ENCODE assay signal across 25 cellular contexts in genomic region chr5:85920984-85921383, GRCh38.
DNase-seq lines count a peak whose midpoint lies in the region; ATAC-seq, FAIRE-seq and TF ChIP-seq lines count a peak whose summit lies in the region.
"Had no signal": no experiment of that assay in that cellular context is flagged by ENCODE, and none has a peak within 500 bp of the region (broad histone marks: within the 10 kb centered on the region; RNA-seq: fewer than 3 reads in every experiment).

No MANE protein-coding gene starts in this region.

- 71 to 100% (median 79%) methylated on average over 1 to 4 of the region's 4 CpGs for whole genome bisulfite sequencing in spleen, 5 donors

- H3K27me3 ChIP-seq in HCT116 (ENCODE audit: insufficient read depth, low read length) (no peaks in the 10 kb centered on the region), spleen (replicated peaks in 1 of 7) (no peaks in the 10 kb centered on the region)
- H3K27me3 ChIP-seq: BE2C; BLaER1 treated with 17β-estradiol and CSF1 and Interleukin-3, amounts not matched to agents 10 nM and 100 nM had no signal

- H3K4me3 ChIP-seq in HCT116 (replicated peaks in 1 of 2; ENCODE audit: low read depth in 1 of 2, low read length in 2 of 2), result no peak overlapping the region
- no peak overlapping the region for H3K4me3 ChIP-seq in coronary artery
- H3K4me3 ChIP-seq in kidney (ENCODE audit: low read length in 2 of 2), result no peak overlapping the region
- no peak overlapping the region for H3K4me3 ChIP-seq in spleen
- H3K4me3 ChIP-seq: A549; BLaER1 treated with 17β-estradiol and CSF1 and Interleukin-3, amounts not matched to agents 10 nM and 100 nM; GM12878 had no signal

- no peaks in the 10 kb centered on the region for H3K4me1 ChIP-seq in HCT116 (ENCODE audit: control insufficient read depth in 1 of 2, insufficient read depth in 2 of 2, low read length in 2 of 2)
- H3K4me1 ChIP-seq in kidney (ENCODE audit: control insufficient read depth in 1 of 2, insufficient read depth in 1 of 2, low read depth in 1 of 2, low read length in 2 of 2), result no peaks in the 10 kb centered on the region
- H3K4me1 ChIP-seq in spleen, result no peaks in the 10 kb centered on the region
- H3K4me1 ChIP-seq: A549; BE2C; BLaER1 treated with 17β-estradiol and CSF1 and Interleukin-3, amounts not matched to agents 10 nM and 100 nM had no signal

- no peaks in the 10 kb centered on the region for H3K36me3 ChIP-seq in HCT116 (ENCODE audit: control insufficient read depth in 1 of 2, insufficient read depth in 2 of 2, low read length in 2 of 2)
- H3K36me3 ChIP-seq in kidney (ENCODE audit: control insufficient read depth in 1 of 2, insufficient read depth in 2 of 2, low read length in 2 of 2), result no peaks in the 10 kb centered on the region
- no peaks in the 10 kb centered on the region for H3K36me3 ChIP-seq in spleen
- H3K36me3 ChIP-seq: BE2C; BLaER1 treated with 17β-estradiol and CSF1 and Interleukin-3, amounts not matched to agents 10 nM and 100 nM had no signal

- intact Hi-C loops in HCT116 (cut with micrococcal nuclease), result no loop called here
- intact Hi-C loops in kidney (cut with DNase I), result no loop called here
- intact Hi-C loops in spleen (cut with DNase I; ENCODE audit: low total_unique reads), result no loop called here
- intact Hi-C loops in left colon (cut with DNase I, micrococcal nuclease), result no loop called here

- DNase-seq in HCT116 (ENCODE audit: low read depth, low spot score) (no peak), coronary artery (ENCODE audit: low spot score) (peak; percentile 52), kidney (peak; percentile 26), spleen (peak; percentile 59), superior temporal gyrus (ENCODE audit: extremely low spot score) (no peak), left colon (no peak)
- DNase-seq in stimulated activated CD4-positive, alpha-beta T cell treated with anti-CD3 and anti-CD28 coated beads, Interleukin-15, amount 100 ng/mL, for 24 hours, result no peak
- DNase-seq: 8988T; ACHN; AML-193; CD4-positive, alpha-beta T cell; CD8-positive, alpha-beta memory T cell; DMS 273 treated with DMSO at 0.1 percent for 48 hours; DMS79; EL; GDM1; GOT3; H7; HFFc6 had no signal

- peak overlapping the region; percentile 94 for H2AFZ ChIP-seq in HCT116 (ENCODE audit: low read depth, low read length, poor library complexity, severe bottlenecking)

- no peak overlapping the region for H3K4me2 ChIP-seq in HCT116 (ENCODE audit: low read length)
- H3K4me2 ChIP-seq: A549; BLaER1 treated with 17β-estradiol and CSF1 and Interleukin-3, amounts not matched to agents 10 nM and 100 nM had no signal

- RAD21 ChIA-PET in HCT116 (lab: Charles Lee; ENCODE audit: low non-redundant PET in 1 of 2, low total read pairs in 2 of 2, uncharacterized antibody in 2 of 2, unreplicated experiment in 2 of 2), result no interaction called here

- no peaks in the 10 kb centered on the region for H3K79me2 ChIP-seq in HCT116 (ENCODE audit: insufficient read depth, low read length)

- no peak for FAIRE-seq in kidney (lab: Jason Lieb, UNC)
- FAIRE-seq: A549, D721Med, GM12878 had no signal

- BruUV-seq in HCT116 (replicated peaks; lab: Mats Ljungman, UMichigan), result no TSS peak

- H3K9me3 ChIP-seq in HCT116 (ENCODE audit: control insufficient read depth in 1 of 2, insufficient read depth in 1 of 2, low read depth in 1 of 2, low read length in 2 of 2), result no peaks in the 10 kb centered on the region
- peaks cover 0 to 9% of the 10 kb centered on the region in 2 donors for H3K9me3 ChIP-seq in kidney (ENCODE audit: control insufficient read depth in 1 of 2, low read length in 2 of 2)
- peaks cover 0 to 30% (median 13%) of the 10 kb centered on the region in 8 donors for H3K9me3 ChIP-seq in spleen
- H3K9me3 ChIP-seq: BE2C had no signal

- CTCF ChIA-PET in HCT116 (lab: Charles Lee), result no interaction called here

- no peaks in the 10 kb centered on the region for H3K9me2 ChIP-seq in HCT116 (ENCODE audit: insufficient read depth)

- TF ChIP-seq CTCF in HCT116 (IDR thresholded peaks at IDR 0.05 in 2 of 3, conservative IDR thresholded peaks at IDR 0.05 in 1 of 3; ENCODE audit: borderline replicate concordance in 1 of 3, insufficient read depth in 1 of 3, low read depth in 2 of 3, low read length in 2 of 3) (no peak), coronary artery (IDR thresholded peaks at IDR 0.05) (no peak), kidney (IDR thresholded peaks at IDR 0.05; ENCODE audit: borderline replicate concordance, extremely low read depth, insufficient read depth) (no peak), spleen (IDR thresholded peaks at IDR 0.05 in 8 of 11, conservative IDR thresholded peaks at IDR 0.05 in 3 of 11) (no peak)

- no peaks in the 10 kb centered on the region for H4K20me1 ChIP-seq in HCT116 (ENCODE audit: insufficient read depth)
- H4K20me1 ChIP-seq: BLaER1 treated with 17β-estradiol and CSF1 and Interleukin-3, amounts not matched to agents 10 nM and 100 nM had no signal

- ATAC-seq in HCT116, result no peak
- ATAC-seq in GM19328 (IDR thresholded peaks at IDR 0.05; ENCODE audit: unreplicated experiment), result no peak
- ATAC-seq in left colon, result no peak
- ATAC-seq: A549 had no signal

- H3K27ac ChIP-seq in HCT116 (ENCODE audit: low read depth, low read length), result no peak overlapping the region
- H3K27ac ChIP-seq in coronary artery, result no peak overlapping the region
- no peak overlapping the region for H3K27ac ChIP-seq in kidney (ENCODE audit: low read depth in 2 of 2, low read length in 2 of 2)
- H3K27ac ChIP-seq in spleen, result no peak overlapping the region
- H3K27ac ChIP-seq: A549; BLaER1 treated with 17β-estradiol and CSF1 and Interleukin-3, amounts not matched to agents 10 nM and 100 nM had no signal

- H3K9ac ChIP-seq in HCT116 (ENCODE audit: low read length) (no peak overlapping the region), kidney (ENCODE audit: low read length in 2 of 2) (no peak overlapping the region)
- H3K9ac ChIP-seq: BLaER1 treated with 17β-estradiol and CSF1 and Interleukin-3, amounts not matched to agents 10 nM and 100 nM had no signal

- TF ChIP-seq POLR2A in HCT116 (IDR thresholded peaks at IDR 0.05; ENCODE audit: borderline replicate concordance, extremely low read depth, insufficient read depth, insufficient read length) (no peak), spleen (IDR thresholded peaks at IDR 0.05) (no peak)

- POLR2A ChIA-PET in HCT116 (lab: Charles Lee), result no interaction called here

- TF ChIP-seq RAD21 in HCT116 (IDR thresholded peaks at IDR 0.05; ENCODE audit: low read depth), result no peak

TF ChIP-seq in HCT116, 20 proteins besides CTCF, POLR2A, EP300 and RAD21:
- no peak for TF ChIP-seq REST (IDR thresholded peaks at IDR 0.05; ENCODE audit: low read depth)
- no peak for TF ChIP-seq SRF (IDR thresholded peaks at IDR 0.05; ENCODE audit: low read depth)
- no peak for TF ChIP-seq FOSL1 (IDR thresholded peaks at IDR 0.05; ENCODE audit: low read depth)
- TF ChIP-seq YY1 (IDR thresholded peaks at IDR 0.05; ENCODE audit: extremely low read depth, insufficient replicate concordance, low read depth, low read length), result no peak
- no peak for TF ChIP-seq POLR2AphosphoS5 (IDR thresholded peaks at IDR 0.05; ENCODE audit: low read depth, low read length)
- no peak for TF ChIP-seq TCF7L2 (IDR thresholded peaks at IDR 0.05; ENCODE audit: borderline replicate concordance, extremely low read depth, insufficient read depth, insufficient read length)
- no peak for TF ChIP-seq CEBPB (IDR thresholded peaks at IDR 0.05; ENCODE audit: low read depth)
- no peak for TF ChIP-seq ELF1 (IDR thresholded peaks at IDR 0.05; ENCODE audit: borderline replicate concordance, low read depth)
- TF ChIP-seq MAX (IDR thresholded peaks at IDR 0.05), result no peak
- TF ChIP-seq EGR1 (IDR thresholded peaks at IDR 0.05; ENCODE audit: low read depth), result no peak
- TF ChIP-seq ZBTB33 (IDR thresholded peaks at IDR 0.05; ENCODE audit: extremely low read depth, insufficient replicate concordance, low read length), result no peak

Comparison
In these comparisons a context has a peak if more than half of its experiments do, and no peak if none do; other contexts are left out.
1. DNase-seq: peak in coronary artery (single experiment), kidney (single experiment) and spleen (single experiment); none in HCT116 (single experiment), superior temporal gyrus (single experiment), stimulated activated CD4-positive, alpha-beta T cell treated with anti-CD3 and anti-CD28 coated beads, Interleukin-15, amount 100 ng/mL, for 24 hours (single experiment) and left colon (0 of 2).